ENCODE assay signal across 28 cellular contexts in the genomic region with DNA sequence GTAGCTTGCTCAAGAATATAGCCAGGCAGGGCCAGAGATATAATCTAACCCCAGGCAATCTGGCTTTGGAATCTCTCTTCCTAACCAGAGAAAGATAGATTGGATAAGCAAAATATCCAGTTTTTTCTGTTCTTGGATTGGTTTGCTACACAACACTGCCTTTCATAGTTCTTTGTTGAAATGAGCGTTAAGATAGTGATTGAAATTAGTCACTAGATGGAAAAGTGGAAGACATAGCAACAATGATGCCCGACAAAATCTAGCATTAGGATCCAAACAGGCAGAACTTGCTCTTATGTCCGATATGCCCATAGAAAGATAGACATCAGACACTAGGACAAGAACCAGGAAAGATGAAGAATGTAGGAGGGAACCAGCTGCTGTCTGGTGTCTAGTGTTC.
"Had no signal": no experiment of that assay in that cellular context is flagged by ENCODE, and none has a peak within 500 bp of the region (broad histone marks: within the 10 kb centered on the region; RNA-seq: fewer than 3 reads in every experiment).

No MANE protein-coding gene starts in this region.

- ATAC-seq: effector memory CD8-positive, alpha-beta T cell; esophagus mucosa; foreskin keratinocyte; gastrocnemius medialis; gastroesophageal sphincter; heart left ventricle; heart right ventricle had no signal

- H3K36me3 ChIP-seq: colonic mucosa, esophagus muscularis mucosa, esophagus squamous epithelium, gastrocnemius medialis, gastroesophageal sphincter, heart left ventricle, heart right ventricle had no signal

- DNase-seq: colonic mucosa; cortex of kidney; dermis blood vessel endothelial cell; dorsolateral prefrontal cortex; effector CD4-positive, alpha-beta T cell; effector CD8-positive, alpha-beta T cell; effector memory CD4-positive, alpha-beta T cell; effector memory CD8-positive, alpha-beta T cell; endodermal cell; erythroblast; esophagus squamous epithelium; foreskin fibroblast; foreskin keratinocyte; foreskin melanocyte; gastrocnemius medialis; glutamatergic neuron; head of caudate nucleus; heart left ventricle; heart right ventricle had no signal

- H3K9me3 ChIP-seq: colonic mucosa, esophagus squamous epithelium, gastrocnemius medialis had no signal

- H3K27ac ChIP-seq: colonic mucosa, coronary artery, dorsolateral prefrontal cortex, epithelial cell of prostate, esophagus muscularis mucosa, esophagus squamous epithelium, foreskin keratinocyte, gastrocnemius medialis, gastroesophageal sphincter, heart left ventricle, heart right ventricle had no signal

- H3K4me1 ChIP-seq: colonic mucosa, esophagus muscularis mucosa, esophagus squamous epithelium, gastrocnemius medialis, gastroesophageal sphincter, heart left ventricle, heart right ventricle had no signal

- FAIRE-seq: colon, endometrium, endothelial cell of umbilical vein, frontal cortex had no signal

- H3K27me3 ChIP-seq: colonic mucosa, dorsolateral prefrontal cortex, esophagus muscularis mucosa, esophagus squamous epithelium, foreskin keratinocyte, gastrocnemius medialis, gastroesophageal sphincter, heart left ventricle, heart right ventricle had no signal

- H3K4me3 ChIP-seq: colonic mucosa, coronary artery, dorsolateral prefrontal cortex, esophagus muscularis mucosa, esophagus squamous epithelium, gastrocnemius medialis, gastroesophageal sphincter, heart left ventricle, heart right ventricle had no signal
